In genomic region chr12:462936-463705, GRCh38 we compare ENCODE assay signal across 14 cellular contexts. TPM values are rescaled to one million over a fixed set of nuclear protein-coding genes. Genes with fewer than 3 reads are reported as not detected.
DNase-seq lines count a peak whose midpoint lies in the region; ATAC-seq lines count a peak whose summit lies in the region.
"Had no signal": no experiment of that assay in that cellular context is flagged by ENCODE, and none has a peak within 500 bp of the region (broad histone marks: within the 10 kb centered on the region; RNA-seq: fewer than 3 reads in every experiment).

No MANE protein-coding gene starts in this region.

- peak in 2 of 3 experiments; percentile 16 to 40 for DNase-seq in NCI-H1417 (lab: John Stamatoyannopoulos, UW)
- DNase-seq in NCI-H1417 treated with DMSO at 0.1 percent for 48 hours (lab: John Stamatoyannopoulos, UW), result no peak
- DNase-seq in Daoy (ENCODE audit: low read depth), result peak; percentile 34
- DNase-seq in RPMI8226, result peak; percentile 76
- peak; percentile 52 for DNase-seq in mucosa of gallbladder (ENCODE audit: low spot score)
- no peak for DNase-seq in A172 (ENCODE audit: low spot score)
- DNase-seq in hepatic stellate cell (ENCODE audit: low spot score), result no peak
- DNase-seq: activated naive CD8-positive, alpha-beta T cell treated with anti-CD3 and anti-CD28 coated beads for 36 hours; nephron progenitor cell; stimulated activated naive CD4-positive, alpha-beta T cell had no signal

- ATAC-seq in GM21619 (IDR thresholded peaks at IDR 0.05; ENCODE audit: unreplicated experiment), result no peak
- ATAC-seq: A549, esophagus mucosa, left lobe of liver had no signal

RNA-seq across cellular contexts. Expression of gene B4GALNT3, which starts 3.4 kb away (rescaled TPM):
- 0.40 and 1.1 TPM in 2 replicates for total RNA-seq in Daoy (2014; rRNA removed; shearing (Covaris generic))
- total RNA-seq in mucosa of gallbladder, result 26.4 TPM
- total RNA-seq in A172 (2014; rRNA removed; shearing (Covaris generic)), result 1.9 and 2.5 TPM in 2 replicates

Comparison
In these comparisons a context has a peak if more than half of its experiments do, and no peak if none do; other contexts are left out.
1. DNase-seq: peak in NCI-H1417 (2 of 3), Daoy (single experiment), RPMI8226 (single experiment) and mucosa of gallbladder (single experiment); none in NCI-H1417 treated with DMSO at 0.1 percent for 48 hours (single experiment), A172 (single experiment) and hepatic stellate cell (single experiment).